ENCODE assay signal across 11 cellular contexts in the genomic region with DNA sequence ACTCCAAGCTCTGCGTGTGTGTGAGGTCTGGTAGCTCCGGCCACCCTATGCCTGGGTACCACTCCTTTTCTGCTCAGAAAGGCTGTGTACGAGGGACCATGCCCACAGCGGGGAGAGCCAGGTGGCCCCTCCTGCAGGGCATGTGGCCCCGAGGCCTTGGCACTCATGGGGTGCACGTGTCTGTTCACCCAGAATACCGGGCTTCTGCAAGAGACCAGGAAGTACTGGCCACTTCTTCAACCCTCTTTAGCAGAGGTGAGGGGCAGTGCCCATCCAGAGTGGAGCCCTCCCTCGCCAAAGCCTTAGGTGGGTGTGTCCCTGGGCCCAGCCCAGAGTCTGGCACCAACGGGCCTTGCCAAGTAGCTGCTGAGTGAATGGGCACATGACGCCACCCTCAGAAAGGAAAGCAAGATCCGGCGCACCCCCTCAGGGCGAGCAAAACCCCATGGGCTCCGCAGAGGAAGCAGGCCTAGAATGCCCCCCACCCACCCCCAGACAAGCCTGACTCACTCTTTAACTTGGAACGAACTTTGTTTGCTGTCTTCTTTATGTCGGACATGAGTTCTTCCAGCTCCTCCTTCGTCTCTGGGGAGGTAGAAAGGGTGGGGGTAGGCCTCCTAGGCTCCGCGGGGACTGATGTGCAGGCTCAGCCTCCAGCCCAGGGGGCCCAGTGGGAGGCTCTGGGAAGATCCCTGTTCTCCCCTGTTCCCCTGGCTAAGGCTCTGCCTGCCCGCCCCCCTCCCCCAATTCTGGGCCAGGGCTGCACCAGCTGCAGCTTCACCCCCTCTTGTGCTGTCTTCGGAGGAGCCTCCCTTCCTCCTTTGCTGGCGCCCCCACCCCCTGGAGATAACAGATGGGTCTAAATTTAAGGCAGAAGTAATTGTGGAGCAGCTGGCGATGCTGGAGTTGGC. TPM values are rescaled to one million over a fixed set of nuclear protein-coding genes. Genes with fewer than 3 reads are reported as not detected.
DNase-seq lines count a peak whose midpoint lies in the region; ATAC-seq, FAIRE-seq and TF ChIP-seq lines count a peak whose summit lies in the region.
"Had no signal": no experiment of that assay in that cellular context is flagged by ENCODE, and none has a peak within 500 bp of the region (broad histone marks: within the 10 kb centered on the region; RNA-seq: fewer than 3 reads in every experiment).

No MANE protein-coding gene starts in this region.

- FAIRE-seq in A549 (lab: Jason Lieb, UNC), result peak; percentile 65

- no peaks in the 10 kb centered on the region for H3K9me3 ChIP-seq in A549

- H3K4me1 Mint-ChIP-seq in brain, result peaks cover 39% of the 10 kb centered on the region

- TF ChIP-seq POLR2A in A549 (IDR thresholded peaks at IDR 0.05; ENCODE audit: low read length), result peak; percentile 15; the same call in 1 of the 2 replicates

- POLR2A ChIA-PET in A549 (lab: Yijun Ruan, JAX), result interaction anchor here (0.6 to 5.0 kb wide), 16 partner anchors 8 to 574 kb away, joined by 3 to 135 read pairs (median 5); a partner anchor contains a TSS

- DNase-seq in A549 (ENCODE audit: low read depth in 1 of 2, low spot score in 1 of 2) (peak; percentile 94 to 99), NCI-H2171 (lab: John Stamatoyannopoulos, UW) (peak; percentile 98), middle frontal gyrus (ENCODE audit: extremely low spot score, low spot score) (peak; percentile 39), GM19240 (ENCODE audit: insufficient read length, low spot score) (no peak), SIG-M5 (lab: John Stamatoyannopoulos, UW) (no peak)
- DNase-seq in activated CD4-positive, alpha-beta T cell treated with anti-CD3 and anti-CD28 coated beads for 1 hour, result no peak
- DNase-seq in activated T-cell treated with anti-CD3 and anti-CD28 coated beads, Interleukin-2, amount 50 U/mL, for 1 hour, result no peak
- DNase-seq: AML-193, NCI-H345 had no signal

- peaks cover 94% of the 10 kb centered on the region for H3K4me1 ChIP-seq in A549

- H3K4me3 Mint-ChIP-seq in brain, result peak overlapping the region in 2 of 5 experiments; percentile 38 to 66

- no peaks in the 10 kb centered on the region for H3K27me3 Mint-ChIP-seq in brain

- TF ChIP-seq CTCF in A549 (IDR thresholded peaks at IDR 0.05), result no peak
- TF ChIP-seq CTCF in brain (conservative IDR thresholded peaks at IDR 0.05), result no peak

- peak overlapping the region in 3 of 5 experiments; percentile 67 to 94 (median 88) for H3K27ac Mint-ChIP-seq in brain

- peak; percentile 96; a peak in 4 of 5 replicates for TF ChIP-seq EP300 in A549 (IDR thresholded peaks at IDR 0.05)

- CTCF ChIA-PET in A549 (lab: Yijun Ruan, JAX), result interaction anchor here (0.7 to 10.0 kb wide), 19 partner anchors 8 to 98 kb away, joined by 3 to 71 read pairs (median 7); a partner anchor contains a TSS

- peak overlapping the region; percentile 99 to 100 for H3K27ac ChIP-seq in A549
- H3K27ac ChIP-seq: cardiac muscle cell had no signal

- H3K36me3 Mint-ChIP-seq in brain, result peaks cover 16% of the 10 kb centered on the region

- peak in 1 of 2 experiments; percentile 53; a peak in 3 of 5 replicates for TF ChIP-seq RAD21 in A549 (conservative IDR thresholded peaks at IDR 0.05 in 1 of 2, IDR thresholded peaks at IDR 0.05 in 1 of 2)

- H3K4me2 ChIP-seq in A549, result peak overlapping the region; percentile 90

- peak; percentile 49 to 73 for ATAC-seq in A549

- no peaks in the 10 kb centered on the region for H3K9me3 Mint-ChIP-seq in brain

- 3% methylated on average over 15 of the region's 23 CpGs for WGBS in A549 (ENCODE audit: missing lambda C conversion rate)

- H3K4me3 ChIP-seq in A549, result peak overlapping the region; percentile 35
- H3K4me3 ChIP-seq: cardiac muscle cell had no signal

TF ChIP-seq in A549, 52 proteins besides CTCF, POLR2A, EP300 and RAD21 (continues in another document):
- TF ChIP-seq CEBPB (IDR thresholded peaks at IDR 0.05), result peak in 1 of 2 experiments; percentile 53; a peak in 1 of 4 replicates
- TF ChIP-seq MAZ (IDR thresholded peaks at IDR 0.05; ENCODE audit: borderline replicate concordance, low read depth, low read length), result peak; percentile 58; the same call in 1 of the 2 replicates
- TF ChIP-seq HDAC2 (IDR thresholded peaks at IDR 0.05), result 0 out of 2 replicates have a peak, but pooled peaks have one; percentile 13
- TF ChIP-seq ZFP36 (IDR thresholded peaks at IDR 0.05; ENCODE audit: borderline replicate concordance, partially characterized antibody), result no peak
- TF ChIP-seq GATA3 (IDR thresholded peaks at IDR 0.05; ENCODE audit: borderline replicate concordance), result peak; percentile 92
- peak; percentile 82; the same call in 1 of the 2 replicates for TF ChIP-seq HOXB5 (CRISPR knock-in tag; IDR thresholded peaks at IDR 0.05)
- TF ChIP-seq, protein P1, sequence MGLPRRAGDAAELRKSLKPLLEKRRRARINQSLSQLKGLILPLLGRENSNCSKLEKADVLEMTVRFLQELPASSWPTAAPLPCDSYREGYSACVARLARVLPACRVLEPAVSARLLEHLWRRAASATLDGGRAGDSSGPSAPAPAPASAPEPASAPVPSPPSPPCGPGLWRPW (IDR thresholded peaks at IDR 0.05), result peak; percentile 22; the same call in 1 of the 2 replicates
- no peak for TF ChIP-seq ZSCAN20 (CRISPR knock-in tag; IDR thresholded peaks at IDR 0.05)
- peak; percentile 77; the same call in 1 of the 2 replicates for TF ChIP-seq EHF (CRISPR knock-in tag; IDR thresholded peaks at IDR 0.05)
- 0 out of 2 replicates have a peak, but pooled peaks have one; percentile 35 for TF ChIP-seq FOXS1 (CRISPR knock-in tag; IDR thresholded peaks at IDR 0.05)
- TF ChIP-seq FOSL2 (IDR thresholded peaks at IDR 0.05), result peak; percentile 91
- TF ChIP-seq FOSL2 (CRISPR knock-in tag; IDR thresholded peaks at IDR 0.05), result peak; percentile 95
- TF ChIP-seq, protein P2, sequence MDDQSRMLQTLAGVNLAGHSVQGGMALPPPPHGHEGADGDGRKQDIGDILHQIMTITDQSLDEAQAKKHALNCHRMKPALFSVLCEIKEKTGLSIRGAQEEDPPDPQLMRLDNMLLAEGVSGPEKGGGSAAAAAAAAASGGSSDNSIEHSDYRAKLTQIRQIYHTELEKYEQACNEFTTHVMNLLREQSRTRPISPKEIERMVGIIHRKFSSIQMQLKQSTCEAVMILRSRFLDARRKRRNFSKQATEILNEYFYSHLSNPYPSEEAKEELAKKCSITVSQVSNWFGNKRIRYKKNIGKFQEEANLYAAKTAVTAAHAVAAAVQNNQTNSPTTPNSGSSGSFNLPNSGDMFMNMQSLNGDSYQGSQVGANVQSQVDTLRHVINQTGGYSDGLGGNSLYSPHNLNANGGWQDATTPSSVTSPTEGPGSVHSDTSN (IDR thresholded peaks at IDR 0.05), result 0 out of 2 replicates have a peak, but pooled peaks have one; percentile 65

RNA-seq across cellular contexts. Expression of a gene that starts 14.6 kb away (rescaled TPM):
- polyA plus RNA-seq in A549 (2011; rRNA removed), result 72.9 and 81.7 TPM in 2 replicates
- polyA plus RNA-seq in A549 (2012; cell fraction: cytosol; rRNA removed), result 83.3 and 90.6 TPM in 2 replicates
- polyA plus RNA-seq in A549 (2012; cell fraction: nucleus; rRNA removed), result 316 and 405 TPM in 2 replicates
- 48.3 to 59.0 TPM (median 49.2 TPM) in 3 replicates for polyA plus RNA-seq in A549 (2017; fragmentation: RNase III; extraction: RNeasy Plus Mini Kit Qiagen cat#74134 plus additional on column Dnase treatment)
- polyA minus RNA-seq in A549 (2011; rRNA and poly(A)+ RNA removed), result 53.0 and 59.8 TPM in 2 replicates
- 68.5 TPM for polyA plus RNA-seq in brain (ENCODE audit: insufficient read depth, low read depth, low replicate concordance)

RNA-seq across cellular contexts. Expression of a gene that starts 21.5 kb away (rescaled TPM):
- polyA plus RNA-seq in A549 (2011; rRNA removed) (131 and 161 TPM in 2 replicates), A549 (2017; fragmentation: RNase III; extraction: RNeasy Plus Mini Kit Qiagen cat#74134 plus additional on column Dnase treatment) (130 to 145 TPM (median 134 TPM) in 3 replicates), brain (ENCODE audit: insufficient read depth, low read depth, low replicate concordance) (72.8 TPM)
- 174 and 207 TPM in 2 replicates for polyA plus RNA-seq in A549 (2012; cell fraction: cytosol; rRNA removed)
- polyA plus RNA-seq in A549 (2012; cell fraction: nucleus; rRNA removed), result 105 and 131 TPM in 2 replicates
- polyA minus RNA-seq in A549 (2011; rRNA and poly(A)+ RNA removed), result 64.7 and 68.8 TPM in 2 replicates

RNA-seq across cellular contexts. Expression of a gene that starts 21.6 kb away (rescaled TPM):
- polyA plus RNA-seq in A549 (2011; rRNA removed) (5.2 and 5.7 TPM in 2 replicates), A549 (2017; fragmentation: RNase III; extraction: RNeasy Plus Mini Kit Qiagen cat#74134 plus additional on column Dnase treatment) (8.9 to 10.1 TPM (median 9.3 TPM) in 3 replicates), brain (ENCODE audit: insufficient read depth, low read depth, low replicate concordance) (10.5 TPM)
- polyA plus RNA-seq in A549 (2012; cell fraction: cytosol; rRNA removed), result 8.1 and 12.9 TPM in 2 replicates
- polyA plus RNA-seq in A549 (2012; cell fraction: nucleus; rRNA removed), result 11.4 and 13.4 TPM in 2 replicates
- 4.0 and 5.4 TPM in 2 replicates for polyA minus RNA-seq in A549 (2011; rRNA and poly(A)+ RNA removed)

RNA-seq across cellular contexts. Expression of a gene that starts 33.7 kb away (rescaled TPM):
- 8.1 and 10.4 TPM in 2 replicates for polyA plus RNA-seq in A549 (2011; rRNA removed)
- 29.2 and 33.7 TPM in 2 replicates for polyA plus RNA-seq in A549 (2012; cell fraction: cytosol; rRNA removed)
- 36.0 and 40.6 TPM in 2 replicates for polyA plus RNA-seq in A549 (2012; cell fraction: nucleus; rRNA removed)
- polyA plus RNA-seq in A549 (2017; fragmentation: RNase III; extraction: RNeasy Plus Mini Kit Qiagen cat#74134 plus additional on column Dnase treatment), result 13.7 to 15.2 TPM (median 15.1 TPM) in 3 replicates
- polyA minus RNA-seq in A549 (2011; rRNA and poly(A)+ RNA removed), result 14.5 and 18.2 TPM in 2 replicates
- 34.4 TPM for polyA plus RNA-seq in brain (ENCODE audit: insufficient read depth, low read depth, low replicate concordance)

RNA-seq across cellular contexts. Expression of a gene that starts 37.3 kb away (rescaled TPM):
- polyA plus RNA-seq in A549 (2011; rRNA removed), result 3.3 and 3.8 TPM in 2 replicates
- polyA plus RNA-seq in A549 (2012; cell fraction: cytosol; rRNA removed), result 3.2 and 4.5 TPM in 2 replicates
- 3.2 and 3.6 TPM in 2 replicates for polyA plus RNA-seq in A549 (2012; cell fraction: nucleus; rRNA removed)
- polyA plus RNA-seq in A549 (2017; fragmentation: RNase III; extraction: RNeasy Plus Mini Kit Qiagen cat#74134 plus additional on column Dnase treatment), result 2.2 to 2.9 TPM (median 2.6 TPM) in 3 replicates
- 2.1 and 3.3 TPM in 2 replicates for polyA minus RNA-seq in A549 (2011; rRNA and poly(A)+ RNA removed)
- 20.4 TPM for polyA plus RNA-seq in brain (ENCODE audit: insufficient read depth, low read depth, low replicate concordance)

Comparison
In these comparisons a context has a peak if more than half of its experiments do, and no peak if none do; other contexts are left out.
1. DNase-seq: peak in A549 (2 of 2), NCI-H2171 (single experiment) and middle frontal gyrus (single experiment); none in activated CD4-positive, alpha-beta T cell treated with anti-CD3 and anti-CD28 coated beads for 1 hour (single experiment), activated T-cell treated with anti-CD3 and anti-CD28 coated beads, Interleukin-2, amount 50 U/mL, for 1 hour (single experiment), GM19240 (single experiment) and SIG-M5 (single experiment).